In the genomic region with DNA sequence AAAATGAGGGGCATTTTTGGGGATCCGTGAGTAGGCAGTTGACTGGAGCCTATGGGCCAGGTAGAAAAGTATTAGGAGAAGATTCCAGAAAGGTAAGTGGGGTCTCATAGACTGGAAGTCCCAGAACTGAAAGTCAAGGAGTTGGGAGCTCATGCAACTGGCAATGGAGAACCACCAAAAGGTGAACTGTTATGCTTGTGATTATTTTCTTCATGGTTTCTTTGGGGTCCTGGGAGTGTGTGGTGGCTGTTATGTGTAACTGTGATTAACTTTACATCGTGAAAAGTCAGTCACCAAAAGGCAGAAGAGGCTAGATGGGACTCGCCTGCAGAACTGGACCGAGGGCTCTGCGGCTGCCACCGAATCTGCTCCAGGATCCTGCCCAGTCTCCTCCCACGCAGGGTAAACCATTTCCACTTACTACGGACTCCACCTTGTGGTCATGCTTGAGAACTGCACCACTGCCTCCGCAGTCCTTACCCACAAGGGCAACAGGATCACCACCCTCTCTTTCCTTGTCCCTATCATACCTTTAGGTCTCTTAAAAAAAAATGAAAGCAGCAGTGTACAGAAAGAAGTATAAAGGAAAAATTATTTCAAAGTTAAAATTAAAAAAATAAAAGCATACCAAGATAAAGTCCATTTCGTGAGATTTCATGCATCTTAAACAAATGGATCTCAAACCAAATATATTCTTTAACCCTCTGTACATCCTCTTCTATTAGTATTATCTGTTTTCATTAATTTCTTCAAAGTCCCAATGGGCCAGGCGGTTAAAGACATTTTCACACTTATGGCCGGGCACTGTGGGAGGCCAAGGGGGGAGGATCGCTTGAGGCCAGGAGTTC, we compare ENCODE assay signal across 1 cellular context.
TF ChIP-seq lines count a peak whose summit lies in the region.

No MANE protein-coding gene starts in this region.

TF ChIP-seq in GM23338, 12 proteins besides CTCF, POLR2A, EP300 and RAD21 (continued from another document):
- TF ChIP-seq, protein P1, sequence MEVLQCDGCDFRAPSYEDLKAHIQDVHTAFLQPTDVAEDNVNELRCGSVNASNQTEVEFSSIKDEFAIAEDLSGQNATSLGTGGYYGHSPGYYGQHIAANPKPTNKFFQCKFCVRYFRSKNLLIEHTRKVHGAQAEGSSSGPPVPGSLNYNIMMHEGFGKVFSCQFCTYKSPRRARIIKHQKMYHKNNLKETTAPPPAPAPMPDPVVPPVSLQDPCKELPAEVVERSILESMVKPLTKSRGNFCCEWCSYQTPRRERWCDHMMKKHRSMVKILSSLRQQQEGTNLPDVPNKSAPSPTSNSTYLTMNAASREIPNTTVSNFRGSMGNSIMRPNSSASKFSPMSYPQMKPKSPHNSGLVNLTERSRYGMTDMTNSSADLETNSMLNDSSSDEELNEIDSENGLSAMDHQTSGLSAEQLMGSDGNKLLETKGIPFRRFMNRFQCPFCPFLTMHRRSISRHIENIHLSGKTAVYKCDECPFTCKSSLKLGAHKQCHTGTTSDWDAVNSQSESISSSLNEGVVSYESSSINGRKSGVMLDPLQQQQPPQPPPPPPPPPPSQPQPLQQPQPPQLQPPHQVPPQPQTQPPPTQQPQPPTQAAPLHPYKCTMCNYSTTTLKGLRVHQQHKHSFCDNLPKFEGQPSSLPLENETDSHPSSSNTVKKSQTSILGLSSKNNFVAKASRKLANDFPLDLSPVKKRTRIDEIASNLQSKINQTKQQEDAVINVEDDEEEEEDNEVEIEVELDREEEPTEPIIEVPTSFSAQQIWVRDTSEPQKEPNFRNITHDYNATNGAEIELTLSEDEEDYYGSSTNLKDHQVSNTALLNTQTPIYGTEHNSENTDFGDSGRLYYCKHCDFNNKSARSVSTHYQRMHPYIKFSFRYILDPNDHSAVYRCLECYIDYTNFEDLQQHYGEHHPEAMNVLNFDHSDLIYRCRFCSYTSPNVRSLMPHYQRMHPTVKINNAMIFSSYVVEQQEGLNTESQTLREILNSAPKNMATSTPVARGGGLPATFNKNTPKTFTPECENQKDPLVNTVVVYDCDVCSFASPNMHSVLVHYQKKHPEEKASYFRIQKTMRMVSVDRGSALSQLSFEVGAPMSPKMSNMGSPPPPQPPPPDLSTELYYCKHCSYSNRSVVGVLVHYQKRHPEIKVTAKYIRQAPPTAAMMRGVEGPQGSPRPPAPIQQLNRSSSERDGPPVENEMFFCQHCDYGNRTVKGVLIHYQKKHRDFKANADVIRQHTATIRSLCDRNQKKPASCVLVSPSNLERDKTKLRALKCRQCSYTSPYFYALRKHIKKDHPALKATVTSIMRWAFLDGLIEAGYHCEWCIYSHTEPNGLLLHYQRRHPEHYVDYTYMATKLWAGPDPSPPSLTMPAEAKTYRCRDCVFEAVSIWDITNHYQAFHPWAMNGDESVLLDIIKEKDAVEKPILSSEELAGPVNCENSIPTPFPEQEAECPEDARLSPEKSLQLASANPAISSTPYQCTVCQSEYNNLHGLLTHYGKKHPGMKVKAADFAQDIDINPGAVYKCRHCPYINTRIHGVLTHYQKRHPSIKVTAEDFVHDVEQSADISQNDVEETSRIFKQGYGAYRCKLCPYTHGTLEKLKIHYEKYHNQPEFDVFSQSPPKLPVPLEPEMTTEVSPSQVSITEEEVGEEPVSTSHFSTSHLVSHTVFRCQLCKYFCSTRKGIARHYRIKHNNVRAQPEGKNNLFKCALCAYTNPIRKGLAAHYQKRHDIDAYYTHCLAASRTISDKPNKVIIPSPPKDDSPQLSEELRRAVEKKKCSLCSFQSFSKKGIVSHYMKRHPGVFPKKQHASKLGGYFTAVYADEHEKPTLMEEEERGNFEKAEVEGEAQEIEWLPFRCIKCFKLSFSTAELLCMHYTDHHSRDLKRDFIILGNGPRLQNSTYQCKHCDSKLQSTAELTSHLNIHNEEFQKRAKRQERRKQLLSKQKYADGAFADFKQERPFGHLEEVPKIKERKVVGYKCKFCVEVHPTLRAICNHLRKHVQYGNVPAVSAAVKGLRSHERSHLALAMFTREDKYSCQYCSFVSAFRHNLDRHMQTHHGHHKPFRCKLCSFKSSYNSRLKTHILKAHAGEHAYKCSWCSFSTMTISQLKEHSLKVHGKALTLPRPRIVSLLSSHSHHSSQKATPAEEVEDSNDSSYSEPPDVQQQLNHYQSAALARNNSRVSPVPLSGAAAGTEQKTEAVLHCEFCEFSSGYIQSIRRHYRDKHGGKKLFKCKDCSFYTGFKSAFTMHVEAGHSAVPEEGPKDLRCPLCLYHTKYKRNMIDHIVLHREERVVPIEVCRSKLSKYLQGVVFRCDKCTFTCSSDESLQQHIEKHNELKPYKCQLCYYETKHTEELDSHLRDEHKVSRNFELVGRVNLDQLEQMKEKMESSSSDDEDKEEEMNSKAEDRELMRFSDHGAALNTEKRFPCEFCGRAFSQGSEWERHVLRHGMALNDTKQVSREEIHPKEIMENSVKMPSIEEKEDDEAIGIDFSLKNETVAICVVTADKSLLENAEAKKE (CRISPR knock-in tag; IDR thresholded peaks at IDR 0.05), result no peak
- TF ChIP-seq CREB1 (CRISPR knock-in tag; IDR thresholded peaks at IDR 0.05; ENCODE audit: low read depth), result no peak
